8 cellular contexts compared by ENCODE assay signal in genomic region chr2:177212106-177212894, GRCh38. TPM values are rescaled to one million over a fixed set of nuclear protein-coding genes. Genes with fewer than 3 reads are reported as not detected.
DNase-seq lines count a peak whose midpoint lies in the region; ATAC-seq lines count a peak whose summit lies in the region.

TSS of gene HNRNPA3 (plus strand) at chr2:177212794. CDS start at chr2:177212800, 6 bp downstream.

- CTCF ChIA-PET in activated CD8-positive, alpha-beta memory T cell treated with anti-CD3 and anti-CD28 coated beads, Interleukin-2, amount 10 ng/mL, durations not matched to agents 7 days and 5 days (lab: Charles Lee): interaction anchor here (0.9 to 1.6 kb wide), 7 partner anchors 10 to 51 kb away, joined by 3 to 9 read pairs (median 4); partner anchors contain the start of gene NFE2L2

- DNase-seq in Caki2 (ENCODE audit: low read depth) (peak; percentile 100), HUDEP-2 (lab: John Stamatoyannopoulos, UW; ENCODE audit: unreplicated experiment in 76 of 76) (peak; percentile 50 to 99 (median 97)), NT2/D1 (ENCODE audit: low read depth, low spot score) (peak; percentile 98), mesenchymal stem cell (peak; percentile 99)
- DNase-seq in activated CD8-positive, alpha-beta memory T cell treated with anti-CD3 and anti-CD28 coated beads, Interleukin-2, amount 10 ng/mL, durations not matched to agents 7 days and 5 days: peak; percentile 99
- peak; percentile 99 for DNase-seq in stimulated activated CD8-positive, alpha-beta memory T cell treated with anti-CD3 and anti-CD28 coated beads, Interleukin-12 subunit alpha, Interleukin-12 subunit beta, amount 100 ng/mL, for 4 hours (ENCODE audit: low read depth)

- H2AFZ ChIP-seq in mesenchymal stem cell (ENCODE audit: low read depth, low read length): no peak within 1 kb of the TSS

- WGBS in mesenchymal stem cell: under 1% methylated on average over 70 of the region's 74 CpGs

- H2BK12ac ChIP-seq in mesenchymal stem cell (ENCODE audit: low read length in 2 of 2): no peak within 1 kb of the TSS

- peak within 1 kb of the TSS; percentile 83 for H3K4me2 ChIP-seq in mesenchymal stem cell (ENCODE audit: low read length, poor library complexity, severe bottlenecking)

- peaks cover 36% of the 10 kb centered on the region for H3K36me3 ChIP-seq in NT2/D1 (ENCODE audit: insufficient read depth, insufficient read length, low read length)
- peaks cover 7% of the 10 kb centered on the region for H3K36me3 ChIP-seq in endocrine pancreas (ENCODE audit: control insufficient read depth, insufficient read depth, low read length)
- H3K36me3 ChIP-seq in mesenchymal stem cell (ENCODE audit: control insufficient read depth in 1 of 2, insufficient read depth in 2 of 2, low read depth in 1 of 2, low read length in 2 of 2): peaks cover 5 to 27% of the 10 kb centered on the region in 2 experiments

- peak; percentile 85 for ATAC-seq in GM21381 (IDR thresholded peaks at IDR 0.05; ENCODE audit: unreplicated experiment)
- ATAC-seq in activated CD8-positive, alpha-beta memory T cell treated with anti-CD3 and anti-CD28 coated beads, Interleukin-2, amount 10 ng/mL, durations not matched to agents 7 days and 5 days: peak; percentile 87

- no peaks in the 10 kb centered on the region for H3K27me3 ChIP-seq in NT2/D1 (ENCODE audit: insufficient read depth, insufficient read length)
- no peaks in the 10 kb centered on the region for H3K27me3 ChIP-seq in endocrine pancreas (ENCODE audit: control insufficient read depth, insufficient read depth, low read length)
- H3K27me3 ChIP-seq in mesenchymal stem cell (ENCODE audit: control insufficient read depth in 1 of 2, insufficient read depth in 1 of 2, low read length in 2 of 2): no peaks in the 10 kb centered on the region

- peak within 1 kb of the TSS; percentile 96 to 99 for H3K18ac ChIP-seq in mesenchymal stem cell (ENCODE audit: low read depth in 1 of 2, low read length in 2 of 2)

- peaks cover 40% of the 10 kb centered on the region for H3K4me1 Mint-ChIP-seq in activated CD8-positive, alpha-beta memory T cell treated with anti-CD3 and anti-CD28 coated beads, Interleukin-2, amount 10 ng/mL, durations not matched to agents 7 days and 5 days

- peak within 1 kb of the TSS; percentile 79 for H4K8ac ChIP-seq in mesenchymal stem cell (ENCODE audit: low read length)

- peak within 1 kb of the TSS; percentile 45 for H2AK5ac ChIP-seq in mesenchymal stem cell (ENCODE audit: low read length, severe bottlenecking)

- peak within 1 kb of the TSS in 1 of 2 experiments; percentile 44 for H3K14ac ChIP-seq in mesenchymal stem cell (ENCODE audit: low read length in 2 of 2)

- H2BK120ac ChIP-seq in mesenchymal stem cell (ENCODE audit: low read depth, low read length): peak within 1 kb of the TSS; percentile 86

- no peaks in the 10 kb centered on the region for H3K9me3 Mint-ChIP-seq in activated CD8-positive, alpha-beta memory T cell treated with anti-CD3 and anti-CD28 coated beads, Interleukin-2, amount 10 ng/mL, durations not matched to agents 7 days and 5 days (ENCODE audit: low read depth)

- no peaks in the 10 kb centered on the region for H3K27me3 Mint-ChIP-seq in activated CD8-positive, alpha-beta memory T cell treated with anti-CD3 and anti-CD28 coated beads, Interleukin-2, amount 10 ng/mL, durations not matched to agents 7 days and 5 days

- peak within 1 kb of the TSS; percentile 99 for H3K27ac Mint-ChIP-seq in activated CD8-positive, alpha-beta memory T cell treated with anti-CD3 and anti-CD28 coated beads, Interleukin-2, amount 10 ng/mL, durations not matched to agents 7 days and 5 days

- H3K4me3 Mint-ChIP-seq in activated CD8-positive, alpha-beta memory T cell treated with anti-CD3 and anti-CD28 coated beads, Interleukin-2, amount 10 ng/mL, durations not matched to agents 7 days and 5 days: peak within 1 kb of the TSS; percentile 93

- H4K91ac ChIP-seq in mesenchymal stem cell (ENCODE audit: low read length): peak within 1 kb of the TSS; percentile 88

- H3K4me3 ChIP-seq in NT2/D1 (ENCODE audit: insufficient read length, low read depth) (peak within 1 kb of the TSS; percentile 83), endocrine pancreas (ENCODE audit: control insufficient read depth, insufficient read depth, low read length) (peak within 1 kb of the TSS; percentile 95), mesenchymal stem cell (ENCODE audit: insufficient read depth in 1 of 2, low read depth in 1 of 2, low read length in 2 of 2) (peak within 1 kb of the TSS; percentile 86 to 95)

- in situ Hi-C loops in Caki2 (cut with HindIII; ENCODE audit: low pct_unique_long_range_greater_than_20kb, low sequenced_read_pairs): no loop called here

- H3K4me1 ChIP-seq in NT2/D1 (ENCODE audit: insufficient read depth, insufficient read length) (peaks cover 2% of the 10 kb centered on the region), endocrine pancreas (ENCODE audit: control insufficient read depth, insufficient read depth, low read length) (peaks cover 20% of the 10 kb centered on the region), mesenchymal stem cell (ENCODE audit: control insufficient read depth, insufficient read depth, low read depth, low read length) (peaks cover 2% of the 10 kb centered on the region)

- peak within 1 kb of the TSS; percentile 87 for H2BK5ac ChIP-seq in mesenchymal stem cell (ENCODE audit: low read depth, low read length, poor library complexity, severe bottlenecking)

- peaks cover 44% of the 10 kb centered on the region for H3K36me3 Mint-ChIP-seq in activated CD8-positive, alpha-beta memory T cell treated with anti-CD3 and anti-CD28 coated beads, Interleukin-2, amount 10 ng/mL, durations not matched to agents 7 days and 5 days

- peak within 1 kb of the TSS in 1 of 2 experiments; percentile 57 for H3K23ac ChIP-seq in mesenchymal stem cell (ENCODE audit: low read length in 2 of 2)

- peak within 1 kb of the TSS; percentile 85 to 94 for H3K4ac ChIP-seq in mesenchymal stem cell (ENCODE audit: low read depth in 1 of 2, low read length in 2 of 2)

- peak within 1 kb of the TSS; percentile 98 for H3K9ac ChIP-seq in NT2/D1 (ENCODE audit: insufficient read length, low read depth)
- peak within 1 kb of the TSS; percentile 98 for H3K9ac ChIP-seq in endocrine pancreas (ENCODE audit: control insufficient read depth, insufficient read depth, low read length)
- H3K9ac ChIP-seq in mesenchymal stem cell (ENCODE audit: low read length): peak within 1 kb of the TSS; percentile 99

- H3K27ac ChIP-seq in mesenchymal stem cell (ENCODE audit: low read length, poor library complexity, severe bottlenecking): peak within 1 kb of the TSS; percentile 92

- no peaks in the 10 kb centered on the region for H3K9me3 ChIP-seq in NT2/D1 (ENCODE audit: insufficient read depth, low read length)
- H3K9me3 ChIP-seq in endocrine pancreas (ENCODE audit: control insufficient read depth, low read length): no peaks in the 10 kb centered on the region
- no peaks in the 10 kb centered on the region for H3K9me3 ChIP-seq in mesenchymal stem cell (ENCODE audit: control insufficient read depth, low read length)

- peak within 1 kb of the TSS; percentile 88 for H2BK15ac ChIP-seq in mesenchymal stem cell (ENCODE audit: low read depth, poor library complexity, severe bottlenecking)

- H3K79me1 ChIP-seq in mesenchymal stem cell (replicated peaks; ENCODE audit: low read length, poor library complexity, severe bottlenecking): peaks cover 8% of the 10 kb centered on the region

RNA-seq across cellular contexts. Expression of gene HNRNPA3, which starts in this region (rescaled TPM):
- 24.1 and 25.1 TPM in 2 replicates for total RNA-seq in Caki2 (2014; rRNA removed; shearing (Covaris generic); ENCODE audit: low replicate concordance)
- 100 to 1,000 TPM; 298 to 320 TPM for total RNA-seq in activated CD8-positive, alpha-beta memory T cell treated with anti-CD3 and anti-CD28 coated beads, Interleukin-2, amount 10 ng/mL, durations not matched to agents 7 days and 5 days
- 192 TPM for polyA plus RNA-seq in mesenchymal stem cell (2013, experiment 1 of 2)
- polyA plus RNA-seq in mesenchymal stem cell (2013, experiment 2 of 2): 202 TPM

Comparison
In these comparisons a context has a peak if more than half of its experiments do, and no peak if none do; other contexts are left out.
1. Peak in every context shown above with its lines: DNase-seq, ATAC-seq, H3K4me3 ChIP-seq and H3K27ac ChIP-seq.
2. RNA of gene HNRNPA3 (total RNA-seq): 298 to 320 TPM in activated CD8-positive, alpha-beta memory T cell treated with anti-CD3 and anti-CD28 coated beads, Interleukin-2, amount 10 ng/mL, durations not matched to agents 7 days and 5 days; 24.1 to 25.1 TPM in Caki2; every median in the first group is over 10 times any median in the second.